30 cellular contexts compared by ENCODE assay signal in the genomic region with DNA sequence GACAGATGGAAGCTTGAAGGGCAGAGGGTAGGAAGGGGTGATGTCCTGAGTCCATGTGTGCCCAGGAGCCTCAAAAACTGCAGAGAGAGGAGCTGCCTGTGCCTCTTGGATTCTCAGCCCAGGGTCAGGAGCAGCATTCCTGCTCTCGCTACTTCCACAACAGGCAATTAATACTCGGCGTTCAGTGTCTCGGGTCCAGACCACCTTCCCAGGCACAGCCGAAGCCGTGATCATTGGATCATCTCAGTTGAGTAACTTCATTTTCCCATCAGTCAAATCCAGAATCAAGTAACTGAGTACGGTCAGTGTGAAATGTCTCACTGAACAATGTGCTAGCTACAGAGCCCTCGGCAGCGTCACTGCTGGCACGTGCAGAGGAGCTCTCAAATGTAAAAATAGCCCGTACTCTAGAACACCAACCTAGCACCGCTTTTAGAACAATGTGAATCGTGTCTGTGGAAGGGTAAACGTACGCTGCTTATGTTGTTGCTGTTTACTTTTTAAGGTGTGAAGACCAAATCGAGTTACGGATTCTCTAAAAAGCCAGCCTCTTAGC.
"Had no signal": no experiment of that assay in that cellular context is flagged by ENCODE, and none has a peak within 500 bp of the region (broad histone marks: within the 10 kb centered on the region; RNA-seq: fewer than 3 reads in every experiment).

No MANE protein-coding gene starts in this region.

- H3K27me3 Mint-ChIP-seq: activated CD4-positive, alpha-beta memory T cell treated with anti-CD3 and anti-CD28 coated beads, Interleukin-2, amount 10 ng/mL, durations not matched to agents 7 days and 5 days had no signal

- H3K36me3 Mint-ChIP-seq: activated naive CD4-positive, alpha-beta T cell treated with anti-CD3 and anti-CD28 coated beads, Interleukin-2, amount 10 ng/mL, durations not matched to agents 7 days and 5 days; activated naive CD8-positive, alpha-beta T cell treated with anti-CD3 and anti-CD28 coated beads, Interleukin-2, amount 10 ng/mL, durations not matched to agents 7 days and 5 days; immature natural killer cell; natural killer cell treated with Interleukin-12 subunit alpha and Interleukin-12 subunit beta and Interleukin-15 and Interleukin-18, amount 100 ng/mL, for 72 hours; stimulated activated memory B cell treated with anti-CD40 and anti-IgM and Interleukin-4, amounts not matched to agents 10 μg/mL and 1 μg/mL and 100 μg/mL, for 72 hours had no signal

- DNase-seq: activated CD4-positive, alpha-beta memory T cell treated with anti-CD3 and anti-CD28 coated beads, Interleukin-2, amount 10 ng/mL, durations not matched to agents 7 days and 5 days; activated CD4-positive, alpha-beta T cell treated with anti-CD3 and anti-CD28 coated beads for 1 hour; activated CD4-positive, alpha-beta T cell treated with anti-CD3 and anti-CD28 coated beads, Interleukin-2, amount 10 ng/mL, durations not matched to agents 7 days and 5 days; activated CD8-positive, alpha-beta memory T cell treated with anti-CD3 and anti-CD28 coated beads, Interleukin-2, amount 50 U/mL, for 48 hours; activated gamma-delta T cell; activated naive CD4-positive, alpha-beta T cell treated with anti-CD3 and anti-CD28 coated beads, Interleukin-2, amount 10 ng/mL, durations not matched to agents 7 days and 5 days; activated naive CD8-positive, alpha-beta T cell treated with anti-CD3 and anti-CD28 coated beads, Interleukin-2, amount 10 ng/mL, durations not matched to agents 7 days and 5 days; activated T-cell treated with anti-CD3 and anti-CD28 coated beads, Interleukin-2, amount 50 U/mL, for 24 hours; brain microvascular endothelial cell; foreskin keratinocyte; immature natural killer cell; mesendoderm; mucosa of descending colon; small intestine; stimulated activated CD4-positive, alpha-beta T cell treated with anti-CD3 and anti-CD28 coated beads, Interleukin-4, amount 100 ng/mL, for 24 hours; stimulated activated CD8-positive, alpha-beta memory T cell treated with anti-CD3 and anti-CD28 coated beads, Interleukin-4, amount 100 ng/mL, for 48 hours; stimulated activated naive CD8-positive, alpha-beta T cell treated with anti-CD3 and anti-CD28 coated beads, Interleukin-15, amount 100 ng/mL, for 72 hours; substantia nigra; T-helper 2 cell; thyroid gland had no signal

- H3K4me1 ChIP-seq: ascending aorta, thyroid gland had no signal

- H3K4me3 Mint-ChIP-seq: activated CD4-positive, alpha-beta memory T cell treated with anti-CD3 and anti-CD28 coated beads, Interleukin-2, amount 10 ng/mL, durations not matched to agents 7 days and 5 days; activated CD4-positive, alpha-beta T cell treated with anti-CD3 and anti-CD28 coated beads, Interleukin-2, amount 10 ng/mL, durations not matched to agents 7 days and 5 days; activated naive CD4-positive, alpha-beta T cell treated with anti-CD3 and anti-CD28 coated beads, Interleukin-2, amount 10 ng/mL, durations not matched to agents 7 days and 5 days; activated naive CD8-positive, alpha-beta T cell treated with anti-CD3 and anti-CD28 coated beads, Interleukin-2, amount 10 ng/mL, durations not matched to agents 7 days and 5 days; activated T-cell treated with anti-CD3 and anti-CD28 coated beads, Interleukin-2, amount 50 U/mL, for 24 hours; central memory CD8-positive, alpha-beta T cell; dendritic cell treated with granulocyte-macrophage colony-stimulating factor and Interleukin-4, amounts not matched to agents 40 ng/mL and 50 ng/mL, for 4 days; immature natural killer cell; natural killer cell treated with Interleukin-12 subunit alpha and Interleukin-12 subunit beta and Interleukin-15 and Interleukin-18, amount 100 ng/mL, for 72 hours; stimulated activated memory B cell treated with anti-CD40 and anti-IgM and Interleukin-4, amounts not matched to agents 10 μg/mL and 1 μg/mL and 100 μg/mL, for 72 hours; stimulated activated naive CD8-positive, alpha-beta T cell treated with anti-CD3 and anti-CD28 coated beads, Interleukin-15, amount 100 ng/mL, for 72 hours had no signal

- H3K27ac ChIP-seq: ascending aorta, brain microvascular endothelial cell, esophagus muscularis mucosa, hepatocyte, thyroid gland had no signal

- H3K36me3 ChIP-seq: ascending aorta, brain microvascular endothelial cell, esophagus muscularis mucosa, thyroid gland had no signal

- H3K27ac Mint-ChIP-seq: activated CD4-positive, alpha-beta memory T cell treated with anti-CD3 and anti-CD28 coated beads, Interleukin-2, amount 10 ng/mL, durations not matched to agents 7 days and 5 days; activated CD4-positive, alpha-beta T cell treated with anti-CD3 and anti-CD28 coated beads, Interleukin-2, amount 10 ng/mL, durations not matched to agents 7 days and 5 days; activated naive CD4-positive, alpha-beta T cell treated with anti-CD3 and anti-CD28 coated beads, Interleukin-2, amount 10 ng/mL, durations not matched to agents 7 days and 5 days; activated naive CD8-positive, alpha-beta T cell treated with anti-CD3 and anti-CD28 coated beads, Interleukin-2, amount 10 ng/mL, durations not matched to agents 7 days and 5 days; activated T-cell treated with anti-CD3 and anti-CD28 coated beads, Interleukin-2, amount 50 U/mL, for 24 hours; dendritic cell treated with granulocyte-macrophage colony-stimulating factor and Interleukin-4, amounts not matched to agents 40 ng/mL and 50 ng/mL, for 4 days; immature natural killer cell; natural killer cell treated with Interleukin-12 subunit alpha and Interleukin-12 subunit beta and Interleukin-15 and Interleukin-18, amount 100 ng/mL, for 72 hours; stimulated activated memory B cell treated with anti-CD40 and anti-IgM and Interleukin-4, amounts not matched to agents 10 μg/mL and 1 μg/mL and 100 μg/mL, for 72 hours; stimulated activated naive CD8-positive, alpha-beta T cell treated with anti-CD3 and anti-CD28 coated beads, Interleukin-15, amount 100 ng/mL, for 72 hours had no signal

- H3K9me3 Mint-ChIP-seq: activated CD4-positive, alpha-beta memory T cell treated with anti-CD3 and anti-CD28 coated beads, Interleukin-2, amount 10 ng/mL, durations not matched to agents 7 days and 5 days; activated CD4-positive, alpha-beta T cell treated with anti-CD3 and anti-CD28 coated beads, Interleukin-2, amount 10 ng/mL, durations not matched to agents 7 days and 5 days; activated naive CD4-positive, alpha-beta T cell treated with anti-CD3 and anti-CD28 coated beads, Interleukin-2, amount 10 ng/mL, durations not matched to agents 7 days and 5 days; activated naive CD8-positive, alpha-beta T cell treated with anti-CD3 and anti-CD28 coated beads, Interleukin-2, amount 10 ng/mL, durations not matched to agents 7 days and 5 days; activated T-cell treated with anti-CD3 and anti-CD28 coated beads, Interleukin-2, amount 50 U/mL, for 24 hours; central memory CD8-positive, alpha-beta T cell; dendritic cell treated with granulocyte-macrophage colony-stimulating factor and Interleukin-4, amounts not matched to agents 40 ng/mL and 50 ng/mL, for 4 days; immature natural killer cell; natural killer cell treated with Interleukin-12 subunit alpha and Interleukin-12 subunit beta and Interleukin-15 and Interleukin-18, amount 100 ng/mL, for 72 hours; stimulated activated naive CD8-positive, alpha-beta T cell treated with anti-CD3 and anti-CD28 coated beads, Interleukin-15, amount 100 ng/mL, for 72 hours had no signal

- ATAC-seq: foreskin keratinocyte; left lobe of liver; mucosa of descending colon; natural killer cell treated with Interleukin-12 subunit alpha and Interleukin-12 subunit beta and Interleukin-15 and Interleukin-18, amount 100 ng/mL, for 72 hours; sciatic nerve; stimulated activated naive CD8-positive, alpha-beta T cell treated with anti-CD3 and anti-CD28 coated beads, Interleukin-15, amount 100 ng/mL, for 72 hours had no signal

- H3K9me3 ChIP-seq: ascending aorta, esophagus muscularis mucosa, mucosa of descending colon, thyroid gland had no signal

- H3K4me3 ChIP-seq: ascending aorta, esophagus muscularis mucosa, hepatocyte, lung, mucosa of descending colon, thyroid gland had no signal

- H3K27me3 ChIP-seq: ascending aorta, brain microvascular endothelial cell, foreskin keratinocyte, thyroid gland had no signal

- H3K4me1 Mint-ChIP-seq: activated CD4-positive, alpha-beta memory T cell treated with anti-CD3 and anti-CD28 coated beads, Interleukin-2, amount 10 ng/mL, durations not matched to agents 7 days and 5 days; activated CD4-positive, alpha-beta T cell treated with anti-CD3 and anti-CD28 coated beads, Interleukin-2, amount 10 ng/mL, durations not matched to agents 7 days and 5 days; activated naive CD4-positive, alpha-beta T cell treated with anti-CD3 and anti-CD28 coated beads, Interleukin-2, amount 10 ng/mL, durations not matched to agents 7 days and 5 days; activated naive CD8-positive, alpha-beta T cell treated with anti-CD3 and anti-CD28 coated beads, Interleukin-2, amount 10 ng/mL, durations not matched to agents 7 days and 5 days; central memory CD8-positive, alpha-beta T cell; immature natural killer cell; stimulated activated memory B cell treated with anti-CD40 and anti-IgM and Interleukin-4, amounts not matched to agents 10 μg/mL and 1 μg/mL and 100 μg/mL, for 72 hours; stimulated activated naive CD8-positive, alpha-beta T cell treated with anti-CD3 and anti-CD28 coated beads, Interleukin-15, amount 100 ng/mL, for 72 hours had no signal
